Comparison of ENCODE assay signal across 12 cellular contexts in the genomic region with DNA sequence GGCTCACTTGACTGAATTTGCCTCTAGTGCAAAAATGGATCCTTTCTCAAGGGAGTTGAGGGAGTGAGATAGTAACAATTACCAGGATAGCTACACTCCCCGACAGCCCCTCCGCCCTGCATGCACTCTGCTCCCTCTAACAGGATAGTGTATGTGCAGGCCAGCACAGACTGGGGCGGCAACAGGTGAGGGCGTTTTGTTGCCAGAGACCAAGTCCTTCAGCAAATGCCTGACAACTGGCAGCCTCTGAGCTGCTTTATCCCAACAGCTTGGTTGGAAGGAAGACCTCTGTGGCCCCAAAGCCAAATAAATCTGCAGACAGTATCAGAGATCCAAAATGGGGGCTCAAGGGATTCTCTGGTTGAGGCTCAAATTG.
DNase-seq lines count a peak whose midpoint lies in the region; ATAC-seq and TF ChIP-seq lines count a peak whose summit lies in the region.
"Had no signal": no experiment of that assay in that cellular context is flagged by ENCODE, and none has a peak within 500 bp of the region (broad histone marks: within the 10 kb centered on the region; RNA-seq: fewer than 3 reads in every experiment).

No MANE protein-coding gene starts in this region.

- H3K4me1 ChIP-seq in cardiac muscle cell (ENCODE audit: low read depth) = peaks cover 20% of the 10 kb centered on the region
- peaks cover 0 to 27% of the 10 kb centered on the region in 2 donors for H3K4me1 ChIP-seq in right atrium auricular region
- H3K4me1 ChIP-seq in breast epithelium = no peaks in the 10 kb centered on the region

- H3K27ac ChIP-seq in cardiac muscle cell = peak overlapping the region; percentile 83
- H3K27ac ChIP-seq in right atrium auricular region = no peak overlapping the region
- no peak overlapping the region for H3K27ac ChIP-seq in breast epithelium
- H3K27ac ChIP-seq: ascending aorta, colonic mucosa had no signal

- H3K9me3 ChIP-seq in cardiac muscle cell (ENCODE audit: low read depth) (no peaks in the 10 kb centered on the region), right atrium auricular region (no peaks in the 10 kb centered on the region), breast epithelium (no peaks in the 10 kb centered on the region)
- H3K9me3 ChIP-seq: ascending aorta, colonic mucosa had no signal

- H3K36me3 Mint-ChIP-seq in activated CD8-positive, alpha-beta T cell treated with anti-CD3 and anti-CD28 coated beads, Interleukin-2, amount 10 ng/mL, durations not matched to agents 7 days and 5 days (ENCODE audit: low read depth) = peaks cover 15% of the 10 kb centered on the region
- H3K36me3 Mint-ChIP-seq in type B pancreatic cell = peaks cover 11% of the 10 kb centered on the region

- peaks cover 6% of the 10 kb centered on the region for H3K4me1 Mint-ChIP-seq in activated CD8-positive, alpha-beta T cell treated with anti-CD3 and anti-CD28 coated beads, Interleukin-2, amount 10 ng/mL, durations not matched to agents 7 days and 5 days (ENCODE audit: low read depth)
- peaks cover 37% of the 10 kb centered on the region for H3K4me1 Mint-ChIP-seq in type B pancreatic cell (ENCODE audit: unreplicated experiment)
- H3K4me1 Mint-ChIP-seq: naive B cell had no signal

- no peaks in the 10 kb centered on the region for H3K9me3 Mint-ChIP-seq in activated CD8-positive, alpha-beta T cell treated with anti-CD3 and anti-CD28 coated beads, Interleukin-2, amount 10 ng/mL, durations not matched to agents 7 days and 5 days (ENCODE audit: insufficient read depth)
- no peaks in the 10 kb centered on the region for H3K9me3 Mint-ChIP-seq in type B pancreatic cell
- H3K9me3 Mint-ChIP-seq: CD8-positive, alpha-beta T cell; naive B cell had no signal

- H3K27me3 Mint-ChIP-seq in activated CD8-positive, alpha-beta T cell treated with anti-CD3 and anti-CD28 coated beads, Interleukin-2, amount 10 ng/mL, durations not matched to agents 7 days and 5 days (ENCODE audit: low read depth) = no peaks in the 10 kb centered on the region
- H3K27me3 Mint-ChIP-seq in type B pancreatic cell = no peaks in the 10 kb centered on the region

- no peaks in the 10 kb centered on the region for H3K36me3 ChIP-seq in cardiac muscle cell
- H3K36me3 ChIP-seq in right atrium auricular region = peaks cover 11% of the 10 kb centered on the region
- H3K36me3 ChIP-seq in breast epithelium = no peaks in the 10 kb centered on the region
- H3K36me3 ChIP-seq: colonic mucosa had no signal

- POLR2A ChIA-PET in activated CD8-positive, alpha-beta T cell treated with anti-CD3 and anti-CD28 coated beads, Interleukin-2, amount 10 ng/mL, durations not matched to agents 7 days and 5 days (lab: Charles Lee) = interaction anchor here (1.1 to 1.2 kb wide), 2 partner anchors 58 to 205 kb away, joined by 3 to 4 read pairs; no protein-coding TSS in a partner anchor

- no peak overlapping the region for H3K4me3 ChIP-seq in cardiac muscle cell
- H3K4me3 ChIP-seq in right atrium auricular region = no peak overlapping the region
- H3K4me3 ChIP-seq in breast epithelium = no peak overlapping the region
- H3K4me3 ChIP-seq: ascending aorta, colonic mucosa had no signal

- H3K27me3 ChIP-seq in cardiac muscle cell = no peaks in the 10 kb centered on the region
- no peaks in the 10 kb centered on the region for H3K27me3 ChIP-seq in right atrium auricular region
- peaks cover 0 to 25% of the 10 kb centered on the region in 2 donors for H3K27me3 ChIP-seq in breast epithelium
- H3K27me3 ChIP-seq: ascending aorta, colonic mucosa had no signal

- no peak for TF ChIP-seq POLR2A in breast epithelium (IDR thresholded peaks at IDR 0.05)

- DNase-seq in cardiac muscle cell (ENCODE audit: low read depth in 1 of 2, low spot score in 1 of 2) = peak in 1 of 2 donors; percentile 24
- DNase-seq in right atrium auricular region (ENCODE audit: low spot score) = no peak
- DNase-seq in activated CD8-positive, alpha-beta T cell treated with anti-CD3 and anti-CD28 coated beads, Interleukin-2, amount 10 ng/mL, durations not matched to agents 7 days and 5 days = no peak
- peak; percentile 15 for DNase-seq in kidney glomerular epithelial cell (lab: John Stamatoyannopoulos, UW)
- no peak for DNase-seq in type B pancreatic cell (ENCODE audit: extremely low spot score, unreplicated experiment)
- no peak for DNase-seq in GF-D8 (lab: John Stamatoyannopoulos, UW)
- no peak for DNase-seq in breast epithelium (ENCODE audit: low spot score in 2 of 2)

- TF ChIP-seq CTCF in cardiac muscle cell (IDR thresholded peaks at IDR 0.05; ENCODE audit: low read depth, low read length) (no peak), right atrium auricular region (IDR thresholded peaks at IDR 0.05) (no peak), type B pancreatic cell (conservative IDR thresholded peaks at IDR 0.05) (no peak), breast epithelium (IDR thresholded peaks at IDR 0.05) (no peak)

- intact Hi-C loops in breast epithelium (cut with DNase I; ENCODE audit: low total_unique reads) = loop anchor here (5.0 kb wide), 1 partner anchor 1458 kb away; no protein-coding TSS in a partner anchor

- peak overlapping the region; percentile 13 for H3K27ac Mint-ChIP-seq in activated CD8-positive, alpha-beta T cell treated with anti-CD3 and anti-CD28 coated beads, Interleukin-2, amount 10 ng/mL, durations not matched to agents 7 days and 5 days
- peak overlapping the region; percentile 32 for H3K27ac Mint-ChIP-seq in type B pancreatic cell
- H3K27ac Mint-ChIP-seq: CD8-positive, alpha-beta T cell had no signal

- CTCF ChIA-PET in activated CD8-positive, alpha-beta T cell treated with anti-CD3 and anti-CD28 coated beads, Interleukin-2, amount 10 ng/mL, durations not matched to agents 7 days and 5 days (lab: Charles Lee) = interaction anchor here (0.6 to 4.7 kb wide), 32 partner anchors 10 to 605 kb away, joined by 3 to 35 read pairs (median 4); a partner anchor contains a TSS

- H3K4me3 Mint-ChIP-seq in activated CD8-positive, alpha-beta T cell treated with anti-CD3 and anti-CD28 coated beads, Interleukin-2, amount 10 ng/mL, durations not matched to agents 7 days and 5 days = no peak overlapping the region
- no peak overlapping the region for H3K4me3 Mint-ChIP-seq in type B pancreatic cell
- H3K4me3 Mint-ChIP-seq: CD8-positive, alpha-beta T cell; naive B cell had no signal

- no peak for ATAC-seq in activated CD8-positive, alpha-beta T cell treated with anti-CD3 and anti-CD28 coated beads, Interleukin-2, amount 10 ng/mL, durations not matched to agents 7 days and 5 days
- no peak for ATAC-seq in HG02884 (IDR thresholded peaks at IDR 0.05; ENCODE audit: unreplicated experiment)
